In the genomic region with DNA sequence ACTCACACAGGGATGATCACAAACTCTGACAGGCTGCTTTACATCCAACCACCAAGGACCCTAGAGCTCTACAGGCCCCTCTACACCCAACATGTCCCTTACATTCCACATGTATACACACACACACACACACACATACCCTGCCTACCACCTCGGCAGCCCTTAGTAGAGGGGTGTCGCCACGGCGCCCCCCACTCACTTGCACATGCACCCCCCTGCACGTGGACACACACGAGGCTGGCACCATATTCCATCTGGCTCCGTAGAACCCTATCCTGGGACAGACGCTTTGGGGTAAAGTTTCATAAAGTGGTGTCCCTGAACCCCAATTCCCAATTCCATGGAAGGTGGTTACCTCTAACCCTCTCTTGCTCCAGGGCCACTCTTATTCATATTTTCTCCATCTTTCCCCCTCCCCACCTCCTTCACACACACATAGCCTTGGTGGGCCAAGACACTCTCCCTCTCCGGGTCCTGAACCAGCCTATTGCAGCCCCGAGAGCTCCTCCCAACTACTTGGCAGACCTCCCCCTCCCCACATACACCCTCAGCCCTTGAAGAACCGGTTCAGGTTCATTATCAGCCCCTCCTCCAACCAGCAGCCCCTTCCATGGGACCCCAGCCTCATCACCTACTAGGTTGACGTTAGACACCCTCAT, we compare ENCODE assay signal across 2 cellular contexts.
TF ChIP-seq lines count a peak whose summit lies in the region.

No MANE protein-coding gene starts in this region.

TF ChIP-seq in A549, 52 proteins besides CTCF, POLR2A, EP300 and RAD21 (continued from another document):
- TF ChIP-seq, protein P1, sequence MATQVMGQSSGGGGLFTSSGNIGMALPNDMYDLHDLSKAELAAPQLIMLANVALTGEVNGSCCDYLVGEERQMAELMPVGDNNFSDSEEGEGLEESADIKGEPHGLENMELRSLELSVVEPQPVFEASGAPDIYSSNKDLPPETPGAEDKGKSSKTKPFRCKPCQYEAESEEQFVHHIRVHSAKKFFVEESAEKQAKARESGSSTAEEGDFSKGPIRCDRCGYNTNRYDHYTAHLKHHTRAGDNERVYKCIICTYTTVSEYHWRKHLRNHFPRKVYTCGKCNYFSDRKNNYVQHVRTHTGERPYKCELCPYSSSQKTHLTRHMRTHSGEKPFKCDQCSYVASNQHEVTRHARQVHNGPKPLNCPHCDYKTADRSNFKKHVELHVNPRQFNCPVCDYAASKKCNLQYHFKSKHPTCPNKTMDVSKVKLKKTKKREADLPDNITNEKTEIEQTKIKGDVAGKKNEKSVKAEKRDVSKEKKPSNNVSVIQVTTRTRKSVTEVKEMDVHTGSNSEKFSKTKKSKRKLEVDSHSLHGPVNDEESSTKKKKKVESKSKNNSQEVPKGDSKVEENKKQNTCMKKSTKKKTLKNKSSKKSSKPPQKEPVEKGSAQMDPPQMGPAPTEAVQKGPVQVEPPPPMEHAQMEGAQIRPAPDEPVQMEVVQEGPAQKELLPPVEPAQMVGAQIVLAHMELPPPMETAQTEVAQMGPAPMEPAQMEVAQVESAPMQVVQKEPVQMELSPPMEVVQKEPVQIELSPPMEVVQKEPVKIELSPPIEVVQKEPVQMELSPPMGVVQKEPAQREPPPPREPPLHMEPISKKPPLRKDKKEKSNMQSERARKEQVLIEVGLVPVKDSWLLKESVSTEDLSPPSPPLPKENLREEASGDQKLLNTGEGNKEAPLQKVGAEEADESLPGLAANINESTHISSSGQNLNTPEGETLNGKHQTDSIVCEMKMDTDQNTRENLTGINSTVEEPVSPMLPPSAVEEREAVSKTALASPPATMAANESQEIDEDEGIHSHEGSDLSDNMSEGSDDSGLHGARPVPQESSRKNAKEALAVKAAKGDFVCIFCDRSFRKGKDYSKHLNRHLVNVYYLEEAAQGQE (IDR thresholded peaks at IDR 0.05), result peak; percentile 82
- TF ChIP-seq POLR2AphosphoS2 (conservative IDR thresholded peaks at IDR 0.05; ENCODE audit: low read length) (0 out of 2 replicates have a peak, but pooled peaks have one; percentile 12), NFE2L2 (conservative IDR thresholded peaks at IDR 0.05; ENCODE audit: low read length) (no peak), RFX5 (IDR thresholded peaks at IDR 0.05) (no peak), RCOR1 (IDR thresholded peaks at IDR 0.05; ENCODE audit: low read depth, low read length) (no peak), GATA3 (IDR thresholded peaks at IDR 0.05; ENCODE audit: borderline replicate concordance) (no peak), HOXB13 (CRISPR knock-in tag; IDR thresholded peaks at IDR 0.05; ENCODE audit: low read depth) (no peak), MAZ (IDR thresholded peaks at IDR 0.05; ENCODE audit: borderline replicate concordance, low read depth, low read length) (no peak), RARB (CRISPR knock-in tag; IDR thresholded peaks at IDR 0.05) (no peak), JUN (IDR thresholded peaks at IDR 0.05) (no peak), JUNB (IDR thresholded peaks at IDR 0.05) (no peak), CEBPB (IDR thresholded peaks at IDR 0.05) (no peak), TP53 (CRISPR knock-in tag; IDR thresholded peaks at IDR 0.05) (no peak)

TF ChIP-seq in HEK293, 187 proteins besides CTCF, POLR2A, EP300 and RAD21 (continued from another document):
- TF ChIP-seq, protein P1 (tag by site-specific recombination; IDR thresholded peaks at IDR 0.05), result peak; percentile 92
